In the genomic region with DNA sequence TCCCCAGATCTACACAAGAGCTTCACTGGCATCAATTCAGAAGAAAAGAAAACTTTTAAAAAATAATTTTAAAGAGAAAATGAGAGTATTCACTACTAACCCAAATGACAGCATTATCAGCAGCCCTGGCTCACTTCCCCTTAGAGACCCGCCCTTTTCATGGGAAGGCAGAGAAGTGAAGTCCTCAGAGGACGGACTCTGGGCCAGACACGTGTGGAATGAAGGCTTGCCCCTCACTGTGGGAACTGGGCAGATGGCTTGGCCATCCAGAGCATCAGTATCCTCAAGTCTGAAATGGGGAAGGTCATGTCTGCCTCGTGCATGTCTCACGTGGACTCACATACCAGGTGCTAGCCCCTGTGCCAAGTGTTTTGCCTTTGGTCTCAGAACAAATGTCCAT, we compare ENCODE assay signal across 19 cellular contexts.
DNase-seq lines count a peak whose midpoint lies in the region; ATAC-seq and TF ChIP-seq lines count a peak whose summit lies in the region.
"Had no signal": no experiment of that assay in that cellular context is flagged by ENCODE, and none has a peak within 500 bp of the region (broad histone marks: within the 10 kb centered on the region; RNA-seq: fewer than 3 reads in every experiment).

No MANE protein-coding gene starts in this region.

- H3K4me3 ChIP-seq in AG04450 (ENCODE audit: low read depth, low read length) (no peak overlapping the region), coronary artery (no peak overlapping the region), right cardiac atrium (ENCODE audit: low read length) (no peak overlapping the region), skeletal muscle tissue (ENCODE audit: low read length in 3 of 3) (no peak overlapping the region)
- H3K4me3 ChIP-seq: cardiac muscle cell, GM12878, hepatocyte, neural progenitor cell, SJCRH30 had no signal

- no peaks in the 10 kb centered on the region for H3K27me3 ChIP-seq in AG04450 (ENCODE audit: control insufficient read depth, insufficient read depth, low read length)
- H3K27me3 ChIP-seq in right cardiac atrium (ENCODE audit: control insufficient read depth, insufficient read depth): no peaks in the 10 kb centered on the region
- H3K27me3 ChIP-seq in skeletal muscle tissue (ENCODE audit: control insufficient read depth in 3 of 3, insufficient read depth in 3 of 3, low read length in 3 of 3): no peaks in the 10 kb centered on the region
- H3K27me3 ChIP-seq: cardiac muscle cell, hepatocyte, neural progenitor cell, SJCRH30 had no signal

- ATAC-seq in right cardiac atrium (peak; percentile 73 to 78), GM19324 (IDR thresholded peaks at IDR 0.05; ENCODE audit: low FRiP score, unreplicated experiment) (no peak)
- ATAC-seq: GM12878 had no signal

- CTCF ChIA-PET in AG04450 (lab: Charles Lee): no interaction called here

- no peak overlapping the region for H3K9ac ChIP-seq in skeletal muscle tissue (ENCODE audit: low read depth in 1 of 3, low read length in 3 of 3)
- H3K9ac ChIP-seq: neural progenitor cell had no signal

- H3K36me3 ChIP-seq in skeletal muscle tissue (ENCODE audit: control insufficient read depth in 3 of 3, insufficient read depth in 3 of 3, low read length in 3 of 3): no peaks in the 10 kb centered on the region
- H3K36me3 ChIP-seq: cardiac muscle cell, neural progenitor cell, SJCRH30 had no signal

- 61% methylated on average over 5 of the region's 5 CpGs for WGBS in right cardiac atrium

- intact Hi-C loops in right cardiac atrium (cut with DNase I): no loop called here

- H3K9me3 ChIP-seq in AG04450 (ENCODE audit: control insufficient read depth, insufficient read depth, low read length) (no peaks in the 10 kb centered on the region), right cardiac atrium (ENCODE audit: control insufficient read depth, low read length) (no peaks in the 10 kb centered on the region), skeletal muscle tissue (ENCODE audit: control insufficient read depth in 3 of 3, low read length in 3 of 3) (no peaks in the 10 kb centered on the region)
- H3K9me3 ChIP-seq: SJCRH30 had no signal

- DNase-seq in AG04450 (ENCODE audit: low read depth, low spot score) (no peak), coronary artery (ENCODE audit: low spot score) (no peak), right cardiac atrium (peak; percentile 42 to 78 (median 78)), NCI-H1105 treated with DMSO at 0.1 percent for 48 hours (lab: John Stamatoyannopoulos, UW) (no peak), NCI-H345 treated with DMSO at 0.1 percent for 48 hours (lab: John Stamatoyannopoulos, UW; ENCODE audit: unreplicated experiment) (no peak)
- no peak for DNase-seq in activated CD4-positive, alpha-beta T cell treated with anti-CD3 and anti-CD28 coated beads, Interleukin-2, amount 50 U/mL, for 1 hour
- DNase-seq: activated naive CD8-positive, alpha-beta T cell treated with anti-CD3 and anti-CD28 coated beads, Interleukin-2, amount 10 ng/mL, durations not matched to agents 7 days and 5 days; effector CD4-positive, alpha-beta T cell; GF-D8; Karpas-422; NCI-H1105; NCI-H69; SJCRH30 had no signal

- no peak for TF ChIP-seq CTCF in AG04450 (IDR thresholded peaks at IDR 0.05; ENCODE audit: low read depth, low read length)
- no peak for TF ChIP-seq CTCF in coronary artery (IDR thresholded peaks at IDR 0.05)

- H3K27ac ChIP-seq in AG04450 (ENCODE audit: low read depth, low read length): peak overlapping the region; percentile 47
- peak overlapping the region; percentile 84 to 90 for H3K27ac ChIP-seq in coronary artery
- peak overlapping the region; percentile 51 for H3K27ac ChIP-seq in right cardiac atrium (ENCODE audit: low read length)
- peak overlapping the region; percentile 80 for H3K27ac ChIP-seq in skeletal muscle tissue (ENCODE audit: low read depth, low read length)
- H3K27ac ChIP-seq: cardiac muscle cell, hepatocyte, neural progenitor cell, SJCRH30 had no signal

- H3K4me1 ChIP-seq in right cardiac atrium (ENCODE audit: control insufficient read depth, insufficient read depth, low read length) (peaks cover 6% of the 10 kb centered on the region), skeletal muscle tissue (ENCODE audit: control insufficient read depth in 3 of 3, insufficient read depth in 3 of 3, low read length in 3 of 3) (peaks cover 0 to 7% (median 4%) of the 10 kb centered on the region in 3 donors)

- POLR2A ChIA-PET in AG04450 (lab: Yijun Ruan, JAX): interaction anchor here (0.6 to 1.5 kb wide), 5 partner anchors 12 to 64 kb away, joined by 3 to 4 read pairs (median 3); partner anchors contain the start of gene JAG1

Comparison
In these comparisons a context has a peak if more than half of its experiments do, and no peak if none do; other contexts are left out.
1. DNase-seq: peak in right cardiac atrium (3 of 3); none in AG04450 (single experiment), coronary artery (single experiment), NCI-H1105 treated with DMSO at 0.1 percent for 48 hours (single experiment), activated CD4-positive, alpha-beta T cell treated with anti-CD3 and anti-CD28 coated beads, Interleukin-2, amount 50 U/mL, for 1 hour (single experiment) and NCI-H345 treated with DMSO at 0.1 percent for 48 hours (single experiment).
2. Peak in every context shown above with its lines, with median percentiles within 50 percentile points of each other: H3K27ac ChIP-seq.